ENCODE assay signal across 23 cellular contexts in genomic region chr4:107278791-107279481, GRCh38.
DNase-seq lines count a peak whose midpoint lies in the region; ATAC-seq and TF ChIP-seq lines count a peak whose summit lies in the region.
"Had no signal": no experiment of that assay in that cellular context is flagged by ENCODE, and none has a peak within 500 bp of the region (broad histone marks: within the 10 kb centered on the region; RNA-seq: fewer than 3 reads in every experiment).

No MANE protein-coding gene starts in this region.

- TF ChIP-seq CTCF in IMR-90 (conservative IDR thresholded peaks at IDR 0.05; ENCODE audit: low read depth, low read length) = no peak

- peak overlapping the region; percentile 34; the same call in 1 of the 2 replicates for H3K4me2 ChIP-seq in IMR-90 (ENCODE audit: low read depth, low read length)

- no peak overlapping the region for H3K4me3 ChIP-seq in IMR-90 (ENCODE audit: insufficient read depth, low read depth, low read length)
- H3K4me3 ChIP-seq: left lung, psoas muscle, testis had no signal

- CTCF ChIA-PET in IMR-90 (lab: Yijun Ruan, JAX) = no interaction called here

- dilution Hi-C loops in IMR-90 (cut with HindIII; ENCODE audit: low sequenced_read_pairs, unreplicated experiment) = no loop called here

- no peak for TF ChIP-seq RAD21 in IMR-90 (IDR thresholded peaks at IDR 0.05; ENCODE audit: low read length)

- peak overlapping the region; percentile 16; the same call in 1 of the 2 replicates for H4K91ac ChIP-seq in IMR-90 (ENCODE audit: insufficient read depth, low read depth, low read length)

- peaks cover 3% of the 10 kb centered on the region; the same call in 1 of the 2 replicates for H3K4me1 ChIP-seq in IMR-90 (ENCODE audit: control insufficient read depth, insufficient read depth, low read length)
- H3K4me1 ChIP-seq: left lung, psoas muscle, testis had no signal

- WGBS in IMR-90 (ENCODE audit: extremely low coverage in 2 of 2, insufficient read length in 1 of 2), 2 experiments = no CpG with 5 or more reads among the region's 4 CpGs

- H4K5ac ChIP-seq in IMR-90 (ENCODE audit: low read depth, low read length) = no peak overlapping the region

- no peak overlapping the region; the same call in 1 of the 2 replicates for H3K4ac ChIP-seq in IMR-90 (ENCODE audit: low read depth, low read length)

- H3K27me3 ChIP-seq in IMR-90 (ENCODE audit: control insufficient read depth, insufficient read depth, low read length) = no peaks in the 10 kb centered on the region
- H3K27me3 ChIP-seq: left lung, testis had no signal

- no peaks in the 10 kb centered on the region for H3K9me1 ChIP-seq in IMR-90 (ENCODE audit: insufficient read depth, low read length)

- H3K27ac ChIP-seq in IMR-90 (ENCODE audit: insufficient read depth, low read length) = no peak overlapping the region
- H3K27ac ChIP-seq: left lung, psoas muscle, RWPE1, testis had no signal

- POLR2A ChIA-PET in IMR-90 (lab: Charles Lee; ENCODE audit: unreplicated experiment) = no interaction called here

- in situ Hi-C loops in IMR-90 (cut with MboI; ENCODE audit: low sequenced_read_pairs) = no loop called here

- intact Hi-C loops in IMR-90 (cut with micrococcal nuclease) = loop anchor here (10.0 kb wide), 1 partner anchor 636 kb away; no protein-coding TSS in a partner anchor

- no peak overlapping the region; the same call in 1 of the 2 replicates for H2AK5ac ChIP-seq in IMR-90 (ENCODE audit: low read depth, low read length)

- H2BK120ac ChIP-seq in IMR-90 (ENCODE audit: low read depth, low read length) = peak overlapping the region; percentile 73

- no peaks in the 10 kb centered on the region for H3K36me3 ChIP-seq in IMR-90 (ENCODE audit: control insufficient read depth, insufficient read depth, low read length)
- H3K36me3 ChIP-seq: left lung had no signal

- H2AFZ ChIP-seq in IMR-90 (replicated peaks; ENCODE audit: low read length, poor library complexity) = no peak overlapping the region

- no peaks in the 10 kb centered on the region for H3K9me3 ChIP-seq in IMR-90 (ENCODE audit: control insufficient read depth, insufficient read depth, low read length)
- H3K9me3 ChIP-seq: left lung, psoas muscle, testis had no signal

- H4K8ac ChIP-seq in IMR-90 (ENCODE audit: low read depth in 2 of 2, low read length in 2 of 2) = peak overlapping the region; percentile 29 to 49; a peak in 2 of 4 replicates

- H3K14ac ChIP-seq in IMR-90 (replicated peaks; ENCODE audit: low read depth, low read length) = no peak overlapping the region

- peak overlapping the region; percentile 85 for H2BK20ac ChIP-seq in IMR-90 (ENCODE audit: low read depth, low read length)

- H3K23ac ChIP-seq in IMR-90 (ENCODE audit: low read depth, low read length) = no peak overlapping the region

- H3K18ac ChIP-seq in IMR-90 (ENCODE audit: low read depth, low read length) = peak overlapping the region; percentile 42; the same call in 1 of the 2 replicates

- H2BK15ac ChIP-seq in IMR-90 (ENCODE audit: low read depth, low read length) = 0 out of 3 replicates have a peak overlapping the region, but pooled peaks have one; percentile 13

- H2AK9ac ChIP-seq in IMR-90 (replicated peaks; ENCODE audit: low read depth, low read length, poor library complexity) = no peak overlapping the region

- DNase-seq in ELR (ENCODE audit: low read depth) (peak; percentile 67), IMR-90 (peak; percentile 58), fibroblast of gingiva (ENCODE audit: low read depth) (peak; percentile 14), non-pigmented ciliary epithelial cell (ENCODE audit: low read depth) (peak; percentile 19), hippocampal formation (lab: John Stamatoyannopoulos, UW) (no peak), iPS-NIHi7 (ENCODE audit: extremely low spot score) (no peak), occipital lobe (lab: John Stamatoyannopoulos, UW) (no peak)
- no peak for DNase-seq in activated T-cell treated with anti-CD3 and anti-CD28 coated beads, Interleukin-2, amount 50 U/mL, for 48 hours
- DNase-seq: activated CD4-positive, alpha-beta T cell treated with anti-CD3 and anti-CD28 coated beads, Interleukin-2, amount 50 U/mL, for 4 hours; activated effector memory CD4-positive, alpha-beta T cell treated with Interleukin-2 at 50 U/mL for 16 hours; CD4-positive, CD25-positive, alpha-beta regulatory T cell; head of caudate nucleus; left lung; NCI-H2107; NCI-H524; psoas muscle; small intestine; stimulated activated CD4-positive, alpha-beta T cell treated with anti-CD3 and anti-CD28 coated beads, Interleukin-2, amount 100 ng/mL, for 48 hours; stimulated activated naive B cell treated with anti-CD40 and anti-IgM and Interleukin-4, amounts not matched to agents 10 μg/mL and 1 μg/mL and 100 μg/mL, for 72 hours; T-helper 9 cell; testis had no signal

- H3K56ac ChIP-seq in IMR-90 (ENCODE audit: extremely low read depth, insufficient read depth, low read length) = 0 out of 2 replicates have a peak overlapping the region, but pooled peaks have one; percentile 21

- no peaks in the 10 kb centered on the region for H4K20me1 ChIP-seq in IMR-90 (ENCODE audit: insufficient read depth, low read length)

- H3K9ac ChIP-seq in IMR-90 (ENCODE audit: low read depth, low read length) = no peak overlapping the region

- H3K79me1 ChIP-seq in IMR-90 (ENCODE audit: low read depth in 1 of 2, low read length in 2 of 2) = no peaks in the 10 kb centered on the region

- peak overlapping the region; percentile 64 for H2BK5ac ChIP-seq in IMR-90 (ENCODE audit: low read depth, low read length, poor library complexity, severe bottlenecking)

- ATAC-seq in IMR-90 (ENCODE audit: low read depth) = peak; percentile 50
- ATAC-seq: left lung; psoas muscle; stimulated activated naive B cell treated with anti-CD40 and anti-IgM and Interleukin-4, amounts not matched to agents 10 μg/mL and 1 μg/mL and 100 μg/mL, for 72 hours; WTC11 had no signal

- no TSS peak for BruUV-seq in IMR-90 (replicated peaks; lab: Mats Ljungman, UMichigan)

- TF ChIP-seq POLR2A in IMR-90 (IDR thresholded peaks at IDR 0.05; ENCODE audit: low read depth, low read length) = no peak

TF ChIP-seq in IMR-90, 13 proteins besides CTCF, POLR2A, EP300 and RAD21:
- TF ChIP-seq NFE2L2 (IDR thresholded peaks at IDR 0.05; ENCODE audit: low read depth, low read length) (no peak), BHLHE40 (IDR thresholded peaks at IDR 0.05; ENCODE audit: low read depth, low read length) (no peak), ELK1 (IDR thresholded peaks at IDR 0.05; ENCODE audit: borderline replicate concordance, low read depth, low read length) (no peak), MAZ (IDR thresholded peaks at IDR 0.05; ENCODE audit: borderline replicate concordance, low read depth, low read length) (no peak), SMC3 (IDR thresholded peaks at IDR 0.05; ENCODE audit: low read depth, low read length) (no peak), USF2 (IDR thresholded peaks at IDR 0.05; ENCODE audit: low read depth, low read length) (no peak)

Comparison
In these comparisons a context has a peak if more than half of its experiments do, and no peak if none do; other contexts are left out.
1. DNase-seq: peak in ELR (single experiment), IMR-90 (single experiment), fibroblast of gingiva (single experiment) and non-pigmented ciliary epithelial cell (single experiment); none in activated T-cell treated with anti-CD3 and anti-CD28 coated beads, Interleukin-2, amount 50 U/mL, for 48 hours (0 of 2), hippocampal formation (0 of 2), iPS-NIHi7 (single experiment) and occipital lobe (single experiment).